8 cellular contexts compared by ENCODE assay signal in genomic region chr2:199940373-199940772, GRCh38. TPM values are rescaled to one million over a fixed set of nuclear protein-coding genes. Genes with fewer than 3 reads are reported as not detected.
DNase-seq lines count a peak whose midpoint lies in the region; ATAC-seq, FAIRE-seq and TF ChIP-seq lines count a peak whose summit lies in the region.

No MANE protein-coding gene starts in this region.

- no peak overlapping the region for H3K4me3 ChIP-seq in OCI-LY1 (ENCODE audit: low read depth, low read length, poor library complexity, severe bottlenecking)
- H3K4me3 ChIP-seq in epithelial cell of esophagus (ENCODE audit: low read length) = no peak overlapping the region

- H3K9me3 ChIP-seq in OCI-LY1 (ENCODE audit: low read length) = no peaks in the 10 kb centered on the region

- no peaks in the 10 kb centered on the region for H3K27me3 ChIP-seq in OCI-LY1 (ENCODE audit: insufficient read depth, low read length)

- FAIRE-seq in HTR-8/SVneo (lab: Jason Lieb, UNC) = no peak

- peaks cover 14% of the 10 kb centered on the region; the same call in 1 of the 2 replicates for H3K36me3 Mint-ChIP-seq in HFFc6 (ENCODE audit: low read depth)

- H3K4me1 ChIP-seq in OCI-LY1 (ENCODE audit: insufficient read depth, low read length, severe bottlenecking) = no peaks in the 10 kb centered on the region

- H3K9me2 ChIP-seq in OCI-LY1 (ENCODE audit: low read depth, low read length) = no peaks in the 10 kb centered on the region

- no peak overlapping the region for H3K4me3 Mint-ChIP-seq in HFFc6

- H3K4me2 ChIP-seq in OCI-LY1 (ENCODE audit: low read length) = no peak overlapping the region

- 0 out of 2 replicates have a peak, but pooled peaks cover 6% of the 10 kb centered on the region for H3F3A ChIP-seq in OCI-LY1 (ENCODE audit: insufficient read depth, low read length)

- H2AFZ ChIP-seq in OCI-LY1 (ENCODE audit: low read length) = no peak overlapping the region

- H3K27ac ChIP-seq in OCI-LY1 (ENCODE audit: low read depth, low read length, poor library complexity, severe bottlenecking) = no peak overlapping the region

- H3K27me3 Mint-ChIP-seq in HFFc6 (ENCODE audit: insufficient read depth) = peaks cover 3% of the 10 kb centered on the region; the same call in 1 of the 2 replicates

- TF ChIP-seq CTCF in HFFc6 (IDR thresholded peaks at IDR 0.05) (peak; percentile 71), OCI-LY1 (IDR thresholded peaks at IDR 0.05; ENCODE audit: low read length) (peak; percentile 40), epithelial cell of esophagus (IDR thresholded peaks at IDR 0.05; ENCODE audit: insufficient read depth, low read depth, low read length, missing control alignments) (peak; percentile 18)

- H4K20me1 ChIP-seq in OCI-LY1 (ENCODE audit: insufficient read depth, low read length) = no peaks in the 10 kb centered on the region

- no peak overlapping the region for H3K27ac Mint-ChIP-seq in HFFc6

- H3K4me1 Mint-ChIP-seq in HFFc6 (ENCODE audit: low read depth) = no peaks in the 10 kb centered on the region

- no peaks in the 10 kb centered on the region for H3K9me3 Mint-ChIP-seq in HFFc6

- H3K9ac ChIP-seq in OCI-LY1 (ENCODE audit: low read length) = no peak overlapping the region

- DNase-seq in EL (peak; percentile 25), HFFc6 (peak; percentile 23), epithelial cell of esophagus (ENCODE audit: low read depth) (peak; percentile 24), ureter (ENCODE audit: low spot score) (no peak), HTR-8/SVneo (ENCODE audit: insufficient read length, low spot score) (no peak)
- DNase-seq in activated effector memory CD4-positive, alpha-beta T cell treated with Interleukin-2 at 50 U/mL for 16 hours = no peak

- H3K36me3 ChIP-seq in OCI-LY1 (ENCODE audit: insufficient read depth, low read length) = peaks cover 47% of the 10 kb centered on the region

- no peak for ATAC-seq in HG02884 (IDR thresholded peaks at IDR 0.05; ENCODE audit: unreplicated experiment)

- H3K79me2 ChIP-seq in OCI-LY1 (ENCODE audit: insufficient read depth, low read length) = no peaks in the 10 kb centered on the region

RNA-seq across cellular contexts. Expression of gene TYW5, which starts 14.9 kb away (rescaled TPM):
- 1 to 10 TPM; 4.0 to 5.8 (median 5.2) TPM for total RNA-seq in HFFc6 (2021; fragmentation: NEBNext Ultra II Directional; extraction: Animal tissue kit (Norgen Biotek cat#: 25700))
- total RNA-seq in ureter = 11.1 TPM

RNA-seq across cellular contexts. Expression of gene MAIP1, which starts 15.0 kb away (rescaled TPM):
- total RNA-seq in HFFc6 (2021; fragmentation: NEBNext Ultra II Directional; extraction: Animal tissue kit (Norgen Biotek cat#: 25700)) = 10 to 100 TPM; 18.7 to 23.3 (median 20.4) TPM
- total RNA-seq in ureter = 14.1 TPM

RNA-seq across cellular contexts. Expression of gene C2orf69, which starts 29.3 kb away (rescaled TPM):
- total RNA-seq in HFFc6 (2021; fragmentation: NEBNext Ultra II Directional; extraction: Animal tissue kit (Norgen Biotek cat#: 25700)) = 10 to 100 TPM; 11.8 to 15.2 (median 14.4) TPM
- total RNA-seq in ureter = 10.9 TPM

Comparison
In these comparisons a context has a peak if more than half of its experiments do, and no peak if none do; other contexts are left out.
1. DNase-seq: peak in EL (single experiment), HFFc6 (single experiment) and epithelial cell of esophagus (single experiment); none in activated effector memory CD4-positive, alpha-beta T cell treated with Interleukin-2 at 50 U/mL for 16 hours (single experiment), ureter (single experiment) and HTR-8/SVneo (single experiment).
2. CTCF ChIP-seq: peak in every context shown above with its lines; median percentile 71 in HFFc6; 40 in OCI-LY1; 18 in epithelial cell of esophagus.